9 cellular contexts compared by ENCODE assay signal in the genomic region with DNA sequence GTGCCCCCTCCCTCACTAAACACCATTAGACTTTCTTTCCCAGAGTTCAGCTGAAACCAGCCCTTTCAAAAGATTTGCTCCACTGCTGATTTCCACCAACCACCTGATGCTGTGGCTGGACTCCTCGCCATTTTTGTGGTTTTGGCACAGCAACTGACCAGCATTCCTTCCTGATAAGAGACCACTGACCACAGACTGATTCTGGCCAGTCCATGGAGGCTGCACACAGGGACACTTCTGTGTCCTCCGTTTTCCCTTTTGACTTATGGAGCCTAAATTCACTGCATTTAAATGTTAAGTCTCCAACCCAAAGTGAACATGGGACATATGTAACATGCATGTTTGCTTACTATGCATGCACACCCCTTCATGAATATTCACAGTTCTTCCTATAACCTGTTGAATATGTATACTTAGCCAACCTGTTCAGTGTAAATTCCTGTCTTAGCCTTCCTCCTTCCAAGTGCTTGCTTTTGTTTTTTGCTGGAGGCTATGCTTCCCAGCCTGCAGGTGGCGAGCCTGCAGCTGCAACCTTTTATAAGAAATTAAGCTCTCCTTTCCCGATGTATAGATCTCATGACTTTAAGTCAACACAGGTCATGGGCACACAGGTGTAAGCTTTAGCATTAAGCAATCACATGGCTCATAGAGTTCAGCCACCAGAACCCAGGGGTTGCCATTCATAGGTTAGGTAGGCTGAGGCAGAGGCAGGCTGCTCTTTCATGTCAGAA.
DNase-seq lines count a peak whose midpoint lies in the region; ATAC-seq and TF ChIP-seq lines count a peak whose summit lies in the region.
"Had no signal": no experiment of that assay in that cellular context is flagged by ENCODE, and none has a peak within 500 bp of the region (broad histone marks: within the 10 kb centered on the region; RNA-seq: fewer than 3 reads in every experiment).

No MANE protein-coding gene starts in this region.

- no peak overlapping the region for H2BK20ac ChIP-seq in IMR-90 (ENCODE audit: low read depth, low read length)

- H2AK5ac ChIP-seq in IMR-90 (ENCODE audit: low read depth, low read length), result no peak overlapping the region

- no peak overlapping the region for H2BK15ac ChIP-seq in IMR-90 (ENCODE audit: low read depth, low read length)

- dilution Hi-C loops in IMR-90 (cut with HindIII; ENCODE audit: low sequenced_read_pairs, unreplicated experiment), result no loop called here

- TF ChIP-seq RAD21 in IMR-90 (IDR thresholded peaks at IDR 0.05; ENCODE audit: low read length), result no peak

- no peak overlapping the region for H2AFZ ChIP-seq in IMR-90 (replicated peaks; ENCODE audit: low read length, poor library complexity)

- no peak overlapping the region for H3K9ac ChIP-seq in IMR-90 (ENCODE audit: low read depth, low read length)

- H3K27me3 Mint-ChIP-seq in Caco-2 (ENCODE audit: insufficient read depth, unreplicated experiment), result peaks cover 7% of the 10 kb centered on the region
- peaks cover 8% of the 10 kb centered on the region; the same call in 1 of the 2 replicates for H3K27me3 Mint-ChIP-seq in WTC11 (ENCODE audit: low read depth)
- H3K27me3 Mint-ChIP-seq in T-helper 17 cell, result peaks cover 68% of the 10 kb centered on the region
- H3K27me3 Mint-ChIP-seq in natural killer cell (ENCODE audit: low read depth in 2 of 2), result peaks cover 3 to 11% of the 10 kb centered on the region in 2 donors

- intact Hi-C loops in Caco-2 (cut with micrococcal nuclease; ENCODE audit: unreplicated experiment) (no loop called here), IMR-90 (cut with micrococcal nuclease) (no loop called here), natural killer cell (cut with micrococcal nuclease) (no loop called here)

- no peak overlapping the region for H3K18ac ChIP-seq in IMR-90 (ENCODE audit: low read depth, low read length)

- H3K14ac ChIP-seq in IMR-90 (replicated peaks; ENCODE audit: low read depth, low read length), result no peak overlapping the region

- H3K9me1 ChIP-seq in IMR-90 (ENCODE audit: insufficient read depth, low read length), result no peaks in the 10 kb centered on the region

- ATAC-seq in IMR-90 (ENCODE audit: low read depth) (no peak), WTC11 (peak; percentile 64), T-helper 17 cell (no peak), natural killer cell (no peak)

- H3K23ac ChIP-seq in IMR-90 (ENCODE audit: low read depth, low read length), result no peak overlapping the region

- H3K27me3 ChIP-seq in Caco-2 (replicated peaks; ENCODE audit: control insufficient read depth, insufficient read depth, low read length) (no peaks in the 10 kb centered on the region; the same call in 1 of the 2 replicates), IMR-90 (ENCODE audit: control insufficient read depth, insufficient read depth, low read length) (peaks cover 24% of the 10 kb centered on the region)

- no peak overlapping the region for H3K4me2 ChIP-seq in IMR-90 (ENCODE audit: low read depth, low read length)

- WGBS in IMR-90 (ENCODE audit: extremely low coverage in 2 of 2, insufficient read length in 1 of 2), 2 experiments, result 14% methylated on average over 2 of the region's 4 CpGs; no CpG with 5 or more reads in 1 of the 2 experiments

- no peak overlapping the region for H4K91ac ChIP-seq in IMR-90 (ENCODE audit: insufficient read depth, low read depth, low read length)

- H3K4me1 ChIP-seq in Caco-2, result 0 out of 2 replicates have a peak, but pooled peaks cover 3% of the 10 kb centered on the region
- no peaks in the 10 kb centered on the region for H3K4me1 ChIP-seq in IMR-90 (ENCODE audit: control insufficient read depth, insufficient read depth, low read length)

- no peaks in the 10 kb centered on the region for H3K9me3 Mint-ChIP-seq in Caco-2 (ENCODE audit: unreplicated experiment)
- no peaks in the 10 kb centered on the region for H3K9me3 Mint-ChIP-seq in WTC11
- no peaks in the 10 kb centered on the region for H3K9me3 Mint-ChIP-seq in natural killer cell

- H3K4me1 Mint-ChIP-seq in Caco-2 (ENCODE audit: low read depth, unreplicated experiment) (peaks cover 14% of the 10 kb centered on the region), WTC11 (peaks cover 35% of the 10 kb centered on the region), T-helper 17 cell (peaks cover 2% of the 10 kb centered on the region), natural killer cell (no peaks in the 10 kb centered on the region)

- BruUV-seq in Caco-2 (replicated peaks; lab: Mats Ljungman, UMichigan) (no TSS peak), IMR-90 (replicated peaks; lab: Mats Ljungman, UMichigan) (no TSS peak)

- H3K27ac ChIP-seq in IMR-90 (ENCODE audit: insufficient read depth, low read length), result no peak overlapping the region

- CTCF ChIA-PET in Caco-2 (lab: Charles Lee) (interaction anchor here (0.6 to 1.0 kb wide), 2 partner anchors 177 to 1010 kb away, joined by 3 to 4 read pairs; no protein-coding TSS in a partner anchor), IMR-90 (lab: Yijun Ruan, JAX) (interaction anchor here (0.7 kb wide), 1 partner anchor 59 kb away, joined by 3 read pairs; no protein-coding TSS in a partner anchor), WTC11 (lab: Charles Lee) (interaction anchor here (1.0 to 1.5 kb wide), 5 partner anchors 10 to 1311 kb away, joined by 3 to 9 read pairs (median 4); no protein-coding TSS in a partner anchor)

- H3K56ac ChIP-seq in IMR-90 (ENCODE audit: extremely low read depth, insufficient read depth, low read length), result no peak overlapping the region

- TF ChIP-seq POLR2A in IMR-90 (IDR thresholded peaks at IDR 0.05; ENCODE audit: low read depth, low read length), result no peak

- H4K20me1 ChIP-seq in IMR-90 (ENCODE audit: insufficient read depth, low read length), result no peaks in the 10 kb centered on the region

- H3K4ac ChIP-seq in IMR-90 (ENCODE audit: low read depth, low read length), result no peak overlapping the region

- H3K27ac Mint-ChIP-seq in Caco-2 (ENCODE audit: unreplicated experiment) (no peak overlapping the region), WTC11 (no peak overlapping the region), T-helper 17 cell (no peak overlapping the region), natural killer cell (no peak overlapping the region)

- H4K8ac ChIP-seq in IMR-90 (ENCODE audit: low read depth in 2 of 2, low read length in 2 of 2), result no peak overlapping the region

- H3K4me3 Mint-ChIP-seq in Caco-2 (ENCODE audit: unreplicated experiment) (no peak overlapping the region), WTC11 (no peak overlapping the region), T-helper 17 cell (no peak overlapping the region), natural killer cell (no peak overlapping the region)

- no peaks in the 10 kb centered on the region for H3K36me3 ChIP-seq in Caco-2 (ENCODE audit: control insufficient read depth, insufficient read depth, low read length)
- no peaks in the 10 kb centered on the region for H3K36me3 ChIP-seq in IMR-90 (ENCODE audit: control insufficient read depth, insufficient read depth, low read length)

- H3K4me3 ChIP-seq in Caco-2 (ENCODE audit: low read depth, low read length) (no peak overlapping the region), IMR-90 (ENCODE audit: insufficient read depth, low read depth, low read length) (no peak overlapping the region)

- no peak for DNase-seq in Caco-2
- DNase-seq in IMR-90, result peak; percentile 19
- DNase-seq in WTC11 (ENCODE audit: low spot score), result no peak
- peak; percentile 61 for DNase-seq in kidney glomerular epithelial cell (lab: John Stamatoyannopoulos, UW)
- DNase-seq in T-helper 17 cell, result no peak
- no peak for DNase-seq in NCI-H2196 (lab: John Stamatoyannopoulos, UW; ENCODE audit: unreplicated experiment)
- no peak for DNase-seq in KBM-7
- DNase-seq in natural killer cell, result no peak
- DNase-seq: activated CD8-positive, alpha-beta memory T cell treated with anti-CD3 and anti-CD28 coated beads, Interleukin-2, amount 50 U/mL, for 48 hours had no signal

- TF ChIP-seq CTCF in Caco-2 (IDR thresholded peaks at IDR 0.05; ENCODE audit: insufficient read depth in 1 of 2, low read depth in 1 of 2, low read length in 1 of 2, severe bottlenecking in 1 of 2, unreplicated experiment in 1 of 2) (peak; percentile 19 to 28), IMR-90 (conservative IDR thresholded peaks at IDR 0.05; ENCODE audit: low read depth, low read length) (no peak), WTC11 (IDR thresholded peaks at IDR 0.05) (no peak), natural killer cell (IDR thresholded peaks at IDR 0.05) (no peak)

- H3K79me1 ChIP-seq in IMR-90 (ENCODE audit: low read depth in 1 of 2, low read length in 2 of 2), result no peaks in the 10 kb centered on the region

- no peak overlapping the region for H2BK120ac ChIP-seq in IMR-90 (ENCODE audit: low read depth, low read length)

- no peak overlapping the region for H2BK5ac ChIP-seq in IMR-90 (ENCODE audit: low read depth, low read length, poor library complexity, severe bottlenecking)

- H2AK9ac ChIP-seq in IMR-90 (replicated peaks; ENCODE audit: low read depth, low read length, poor library complexity), result no peak overlapping the region

- H3K9me3 ChIP-seq in Caco-2 (no peaks in the 10 kb centered on the region), IMR-90 (ENCODE audit: control insufficient read depth, insufficient read depth, low read length) (no peaks in the 10 kb centered on the region), T-helper 17 cell (ENCODE audit: control insufficient read depth, low read length, poor library complexity, severe bottlenecking) (no peaks in the 10 kb centered on the region)

- POLR2A ChIA-PET in Caco-2 (lab: Charles Lee) (no interaction called here), IMR-90 (lab: Charles Lee; ENCODE audit: unreplicated experiment) (no interaction called here), WTC11 (lab: Charles Lee) (no interaction called here)

- in situ Hi-C loops in IMR-90 (cut with MboI; ENCODE audit: low sequenced_read_pairs) (no loop called here), KBM-7 (cut with MboI; ENCODE audit: low pct_unique_long_range_greater_than_20kb, low sequenced_read_pairs) (no loop called here)

- H3K36me3 Mint-ChIP-seq in Caco-2 (ENCODE audit: insufficient read depth, unreplicated experiment) (no peaks in the 10 kb centered on the region), WTC11 (no peaks in the 10 kb centered on the region), T-helper 17 cell (ENCODE audit: low read depth) (no peaks in the 10 kb centered on the region), natural killer cell (no peaks in the 10 kb centered on the region)

- no peak overlapping the region for H4K5ac ChIP-seq in IMR-90 (ENCODE audit: low read depth, low read length)

TF ChIP-seq in IMR-90, 13 proteins besides CTCF, POLR2A, EP300 and RAD21:
- TF ChIP-seq RCOR1 (IDR thresholded peaks at IDR 0.05; ENCODE audit: insufficient replicate concordance, low read length) (no peak), MXI1 (IDR thresholded peaks at IDR 0.05; ENCODE audit: borderline replicate concordance, low read depth, low read length) (no peak), MAFK (IDR thresholded peaks at IDR 0.05; ENCODE audit: low read depth, low read length) (no peak), RFX5 (IDR thresholded peaks at IDR 0.05; ENCODE audit: low read depth, low read length) (no peak)

TF ChIP-seq in WTC11, 78 proteins besides CTCF, POLR2A, EP300 and RAD21:
- TF ChIP-seq CBFB (CRISPR knock-in tag; IDR thresholded peaks at IDR 0.05; ENCODE audit: low read depth), result no peak
TF ChIP-seq in WTC11: peak in this region for 0.

Comparison
In these comparisons a context has a peak if more than half of its experiments do, and no peak if none do; other contexts are left out.
1. DNase-seq: peak in IMR-90 (single experiment) and kidney glomerular epithelial cell (single experiment); none in Caco-2 (0 of 2), WTC11 (single experiment), T-helper 17 cell (0 of 3), NCI-H2196 (single experiment), KBM-7 (single experiment) and natural killer cell (single experiment).
2. CTCF ChIP-seq: peak in Caco-2 (2 of 2); none in IMR-90 (single experiment), WTC11 (single experiment) and natural killer cell (single experiment).